Comparison of ENCODE assay signal across 1 cellular context in genomic region chr5:2877520-2877919, GRCh38.
TF ChIP-seq lines count a peak whose summit lies in the region.

No MANE protein-coding gene starts in this region.

TF ChIP-seq in GM23338, 12 proteins besides CTCF, POLR2A, EP300 and RAD21 (continued from another document):
- TF ChIP-seq ZNF462 (CRISPR knock-in tag; IDR thresholded peaks at IDR 0.05) = no peak
- TF ChIP-seq JUNB (IDR thresholded peaks at IDR 0.05; ENCODE audit: unreplicated experiment) = no peak
- no peak for TF ChIP-seq REST (IDR thresholded peaks at IDR 0.05; ENCODE audit: unreplicated experiment)
- TF ChIP-seq NANOG (IDR thresholded peaks at IDR 0.05; ENCODE audit: borderline replicate concordance) = no peak
- TF ChIP-seq ZNF114 (CRISPR knock-in tag; IDR thresholded peaks at IDR 0.05) = no peak
